ENCODE assay signal across 22 cellular contexts in genomic region chr4:104524591-104524990, GRCh38. TPM values are rescaled to one million over a fixed set of nuclear protein-coding genes. Genes with fewer than 3 reads are reported as not detected.
DNase-seq lines count a peak whose midpoint lies in the region; ATAC-seq, FAIRE-seq and TF ChIP-seq lines count a peak whose summit lies in the region.
"Had no signal": no experiment of that assay in that cellular context is flagged by ENCODE, and none has a peak within 500 bp of the region (broad histone marks: within the 10 kb centered on the region; RNA-seq: fewer than 3 reads in every experiment).

No MANE protein-coding gene starts in this region.

- WGBS in GM12878 (ENCODE audit: insufficient coverage, insufficient replicate concordance, low lambda C conversion rate, missing lambda C conversion rate) = 5% methylated on average over 1 of the region's 1 CpG

- DNase-seq in A172 (ENCODE audit: low spot score) (peak; percentile 35), GM12878 (ENCODE audit: low read depth, low spot score) (no peak), hepatic stellate cell (ENCODE audit: low spot score) (peak; percentile 3), SKM-1 treated with dmso at 0.1 percent for 144 hours (lab: John Stamatoyannopoulos, UW; ENCODE audit: unreplicated experiment) (no peak), HT-29 (ENCODE audit: low spot score) (no peak), GM20000 (ENCODE audit: low spot score) (no peak), nucleus accumbens (lab: John Stamatoyannopoulos, UW) (no peak)
- DNase-seq: activated B cell treated with CpG ODN at 0.5 μM for 24 hours, foreskin fibroblast, KG1, left cardiac atrium, NCI-H1092, NCI-H2107, NCI-H526, nephron progenitor cell, SHP77 treated with DMSO at 0.1 percent for 48 hours, T-helper 17 cell had no signal

- POLR2A ChIA-PET in GM12878 (lab: Charles Lee) = no interaction called here

- H3K27me3 ChIP-seq in GM12878 (replicated peaks in 1 of 2; ENCODE audit: control insufficient read depth in 2 of 2, insufficient read depth in 2 of 2, low read length in 1 of 2) = no peaks in the 10 kb centered on the region

- ATAC-seq in HG02885 (IDR thresholded peaks at IDR 0.05; ENCODE audit: poor library complexity, unreplicated experiment) (peak; percentile 50), GM12878 (no peak)
- ATAC-seq: left cardiac atrium, T-helper 17 cell had no signal

- BruUV-seq in GM12878 (replicated peaks; lab: Mats Ljungman, UMichigan) = no TSS peak

- no peaks in the 10 kb centered on the region for H3K79me2 ChIP-seq in GM12878 (ENCODE audit: control insufficient read depth, insufficient read depth, low read length)

- SMC1A ChIA-PET in GM12878 (lab: Charles Lee; ENCODE audit: uncharacterized antibody, unreplicated experiment) = interaction anchor here (1.0 to 1.4 kb wide), 2 partner anchors 36 to 48 kb away, joined by 3 to 4 read pairs; no protein-coding TSS in a partner anchor

- H3K4me1 ChIP-seq in GM12878 (ENCODE audit: control insufficient read depth, insufficient read depth, low read length) = peaks cover 5% of the 10 kb centered on the region; the same call in 1 of the 2 replicates

- TF ChIP-seq EP300 in GM12878 (IDR thresholded peaks at IDR 0.05; ENCODE audit: borderline replicate concordance in 1 of 2, control insufficient read depth in 1 of 2, low read depth in 2 of 2, low read length in 2 of 2) = no peak

- no peak overlapping the region for H3K27ac ChIP-seq in GM12878 (ENCODE audit: control insufficient read depth, insufficient read depth)
- H3K27ac ChIP-seq: HL-60, thoracic aorta had no signal

- CTCF ChIA-PET in GM12878 (lab: Yijun Ruan, JAX) = no interaction called here

- no peak overlapping the region for H3K4me3 ChIP-seq in GM12878
- H3K4me3 ChIP-seq: thoracic aorta had no signal

- intact Hi-C loops in GM12878 (cut with micrococcal nuclease; ENCODE audit: unreplicated experiment) = no loop called here

- H2AFZ ChIP-seq in GM12878 (ENCODE audit: control insufficient read depth, low read depth, low read length) = no peak overlapping the region

- no peaks in the 10 kb centered on the region; the same call in 2 of the 3 replicates for H3K9me3 ChIP-seq in GM12878 (replicated peaks; ENCODE audit: control insufficient read depth, insufficient read depth, low read length)
- H3K9me3 ChIP-seq: thoracic aorta had no signal

- TF ChIP-seq CTCF in GM12878 (IDR thresholded peaks at IDR 0.05 in 2 of 3, conservative IDR thresholded peaks at IDR 0.05 in 1 of 3; ENCODE audit: control insufficient read depth in 2 of 3, extremely low read depth in 1 of 3, insufficient read depth in 1 of 3, low read depth in 3 of 3, low read length in 3 of 3) = no peak
- no peak for TF ChIP-seq CTCF in GM20000 (IDR thresholded peaks at IDR 0.05; ENCODE audit: extremely low read depth, missing control alignments)

- H3K4me2 ChIP-seq in GM12878 (ENCODE audit: control insufficient read depth, insufficient read depth) = no peak overlapping the region

- no peaks in the 10 kb centered on the region for H4K20me1 ChIP-seq in GM12878 (ENCODE audit: control insufficient read depth, insufficient read depth)

- in situ Hi-C loops in GM12878 (cut with MboI) = no loop called here

- H3K9ac ChIP-seq in GM12878 (ENCODE audit: control insufficient read depth, insufficient read depth, low read length) = no peak overlapping the region

- no peaks in the 10 kb centered on the region for H3K36me3 ChIP-seq in GM12878 (ENCODE audit: control insufficient read depth in 2 of 2, insufficient read depth in 2 of 2, low read length in 1 of 2)
- H3K36me3 ChIP-seq: thoracic aorta had no signal

- TF ChIP-seq RAD21 in GM12878 (IDR thresholded peaks at IDR 0.05; ENCODE audit: insufficient read depth, low read depth, low read length) = no peak

- RAD21 ChIA-PET in GM12878 (lab: Charles Lee; ENCODE audit: unreplicated experiment) = no interaction called here

- no peak for TF ChIP-seq POLR2A in GM12878 (IDR thresholded peaks at IDR 0.05; ENCODE audit: low read depth, low read length)

- FAIRE-seq in GM12878 (lab: Jason Lieb, UNC) = no peak
- FAIRE-seq: GM18507 had no signal

TF ChIP-seq in GM12878, 131 proteins besides CTCF, POLR2A, EP300 and RAD21:
- peak; percentile 22; the same call in 1 of the 2 replicates for TF ChIP-seq NFIC (IDR thresholded peaks at IDR 0.05; ENCODE audit: low read depth, low read length)
- no peak for TF ChIP-seq SMARCA5 (IDR thresholded peaks at IDR 0.05)
- TF ChIP-seq FOXM1 (IDR thresholded peaks at IDR 0.05; ENCODE audit: low read depth, low read length) = 0 out of 2 replicates have a peak, but pooled peaks have one; percentile 18
- no peak for TF ChIP-seq TCF12 (IDR thresholded peaks at IDR 0.05; ENCODE audit: low read depth, low read length)
- TF ChIP-seq SREBF1 (IDR thresholded peaks at IDR 0.05; ENCODE audit: low read length) = no peak
- TF ChIP-seq JUNB (IDR thresholded peaks at IDR 0.05) = peak; percentile 66; the same call in 1 of the 2 replicates
- no peak for TF ChIP-seq SUZ12 (IDR thresholded peaks at IDR 0.05; ENCODE audit: unreplicated experiment)
- TF ChIP-seq, protein P1, sequence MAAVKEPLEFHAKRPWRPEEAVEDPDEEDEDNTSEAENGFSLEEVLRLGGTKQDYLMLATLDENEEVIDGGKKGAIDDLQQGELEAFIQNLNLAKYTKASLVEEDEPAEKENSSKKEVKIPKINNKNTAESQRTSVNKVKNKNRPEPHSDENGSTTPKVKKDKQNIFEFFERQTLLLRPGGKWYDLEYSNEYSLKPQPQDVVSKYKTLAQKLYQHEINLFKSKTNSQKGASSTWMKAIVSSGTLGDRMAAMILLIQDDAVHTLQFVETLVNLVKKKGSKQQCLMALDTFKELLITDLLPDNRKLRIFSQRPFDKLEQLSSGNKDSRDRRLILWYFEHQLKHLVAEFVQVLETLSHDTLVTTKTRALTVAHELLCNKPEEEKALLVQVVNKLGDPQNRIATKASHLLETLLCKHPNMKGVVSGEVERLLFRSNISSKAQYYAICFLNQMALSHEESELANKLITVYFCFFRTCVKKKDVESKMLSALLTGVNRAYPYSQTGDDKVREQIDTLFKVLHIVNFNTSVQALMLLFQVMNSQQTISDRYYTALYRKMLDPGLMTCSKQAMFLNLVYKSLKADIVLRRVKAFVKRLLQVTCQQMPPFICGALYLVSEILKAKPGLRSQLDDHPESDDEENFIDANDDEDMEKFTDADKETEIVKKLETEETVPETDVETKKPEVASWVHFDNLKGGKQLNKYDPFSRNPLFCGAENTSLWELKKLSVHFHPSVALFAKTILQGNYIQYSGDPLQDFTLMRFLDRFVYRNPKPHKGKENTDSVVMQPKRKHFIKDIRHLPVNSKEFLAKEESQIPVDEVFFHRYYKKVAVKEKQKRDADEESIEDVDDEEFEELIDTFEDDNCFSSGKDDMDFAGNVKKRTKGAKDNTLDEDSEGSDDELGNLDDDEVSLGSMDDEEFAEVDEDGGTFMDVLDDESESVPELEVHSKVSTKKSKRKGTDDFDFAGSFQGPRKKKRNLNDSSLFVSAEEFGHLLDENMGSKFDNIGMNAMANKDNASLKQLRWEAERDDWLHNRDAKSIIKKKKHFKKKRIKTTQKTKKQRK (IDR thresholded peaks at IDR 0.05; ENCODE audit: low read depth, low read length) = no peak

RNA-seq across cellular contexts. Expression of gene CXXC4, which starts 29.9 kb away (rescaled TPM):
- 0.28 and 0.48 TPM in 2 replicates for total RNA-seq in A172 (2014; rRNA removed; shearing (Covaris generic))
- total RNA-seq in GM12878 (2013; cell fraction: nucleolus; rRNA removed) = 16.2 and 18.9 TPM in 2 replicates
- total RNA-seq in GM12878 (2014; rRNA removed) (7.4 and 9.8 TPM in 2 replicates), GM12878 (2014; rRNA removed; fragmentation: Illumina TruSeq; extraction: Trizol) (10.8 and 12.1 TPM in 2 replicates), GM12878 (2021) (11.1 and 12.0 TPM in 2 replicates)
- 1.3 TPM for polyA plus RNA-seq in GM12878 (2011; ENCODE audit: low read depth)
- polyA plus RNA-seq in GM12878 (2011; rRNA removed) (8.2 and 11.1 TPM in 2 replicates), GM12878 (2014; fragmentation: Illumina TruSeq; extraction: Trizol) (10.8 and 13.2 TPM in 2 replicates), GM12878 (2014; fragmentation: Nextera tagmentation; extraction: Ambion mirVana) (10 to 100 TPM in 1 of 2 experiments, 1 to 10 TPM in 1; 4.2 to 17.0 TPM), GM12878 (2014; rRNA removed) (6.1 and 6.2 TPM in 2 replicates), GM12878 (2016; fragmentation: Nextera tagmentation; extraction: Ambion mirVana) (1 to 10 TPM; 6.4 to 7.4 TPM)
- 2.6 and 2.9 TPM in 2 replicates for polyA plus RNA-seq in GM12878 (2011; cell fraction: cytosol; rRNA removed)
- polyA plus RNA-seq in GM12878 (2011; cell fraction: nucleus; rRNA removed) = 10.5 and 11.0 TPM in 2 replicates
- polyA plus RNA-seq in GM12878 (2012) = 2.8 and 3.5 TPM in 2 replicates
- polyA minus RNA-seq in GM12878 (2011; rRNA and poly(A)+ RNA removed) = 6.9 and 8.4 TPM in 2 replicates
- polyA minus RNA-seq in GM12878 (2011; cell fraction: cytosol; rRNA and poly(A)+ RNA removed) = 4.3 and 4.8 TPM in 2 replicates
- polyA minus RNA-seq in GM12878 (2011; cell fraction: nucleus; rRNA and poly(A)+ RNA removed) = 7.5 and 14.7 TPM in 2 replicates
- total RNA-seq in HT-29 (2014; rRNA removed; shearing (Covaris generic)) = 0.21 and 0.56 TPM in 2 replicates
- total RNA-seq: activated B cell treated with CpG ODN at 0.5 μM for 24 hours had no signal
- polyA plus RNA-seq: CD14-positive monocyte had no signal

Comparison
In these comparisons a context has a peak if more than half of its experiments do, and no peak if none do; other contexts are left out.
1. DNase-seq: peak in A172 (single experiment) and hepatic stellate cell (single experiment); none in GM12878 (single experiment), SKM-1 treated with dmso at 0.1 percent for 144 hours (single experiment), HT-29 (single experiment), GM20000 (single experiment) and nucleus accumbens (0 of 56).